ENCODE assay signal across 25 cellular contexts in the genomic region with DNA sequence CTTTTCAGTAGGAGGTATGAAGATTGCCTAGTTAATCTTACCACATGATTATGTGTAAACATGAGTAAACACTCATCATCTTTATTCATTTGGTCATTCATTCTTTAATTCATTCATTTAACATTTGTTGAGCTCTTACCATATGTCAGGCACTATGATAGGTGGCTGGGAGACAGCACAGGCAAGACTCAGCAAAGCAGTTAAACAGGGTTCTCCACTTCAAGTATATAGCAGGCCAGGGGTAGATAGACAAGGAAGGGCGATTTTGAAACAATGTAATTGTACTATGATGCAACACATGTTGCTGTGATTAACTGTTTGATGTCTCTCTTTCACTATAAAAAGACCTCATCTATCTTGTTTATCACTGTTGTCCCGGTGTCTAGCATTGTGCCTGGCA.
"Had no signal": no experiment of that assay in that cellular context is flagged by ENCODE, and none has a peak within 500 bp of the region (broad histone marks: within the 10 kb centered on the region; RNA-seq: fewer than 3 reads in every experiment).

No MANE protein-coding gene starts in this region.

- H3K27ac Mint-ChIP-seq: naive thymus-derived CD8-positive, alpha-beta T cell; nephron progenitor cell; stimulated activated memory B cell treated with anti-CD40 and anti-IgM and Interleukin-4, amounts not matched to agents 10 μg/mL and 1 μg/mL and 100 μg/mL, for 72 hours had no signal

- H3K4me2 ChIP-seq: hepatocyte had no signal

- H3K36me3 Mint-ChIP-seq: naive thymus-derived CD8-positive, alpha-beta T cell; stimulated activated memory B cell treated with anti-CD40 and anti-IgM and Interleukin-4, amounts not matched to agents 10 μg/mL and 1 μg/mL and 100 μg/mL, for 72 hours had no signal

- H3K4me3 Mint-ChIP-seq: naive thymus-derived CD8-positive, alpha-beta T cell; nephron progenitor cell; stimulated activated memory B cell treated with anti-CD40 and anti-IgM and Interleukin-4, amounts not matched to agents 10 μg/mL and 1 μg/mL and 100 μg/mL, for 72 hours had no signal

- H3K9me3 Mint-ChIP-seq: stimulated activated memory B cell treated with anti-CD40 and anti-IgM and Interleukin-4, amounts not matched to agents 10 μg/mL and 1 μg/mL and 100 μg/mL, for 72 hours had no signal

- H3K27me3 Mint-ChIP-seq: stimulated activated memory B cell treated with anti-CD40 and anti-IgM and Interleukin-4, amounts not matched to agents 10 μg/mL and 1 μg/mL and 100 μg/mL, for 72 hours had no signal

- H3K27ac ChIP-seq: coronary artery, foreskin keratinocyte, gastroesophageal sphincter, heart left ventricle, hepatocyte, prostate gland, right atrium auricular region, sigmoid colon, thoracic aorta, tibial nerve, upper lobe of left lung had no signal

- DNase-seq: dermis blood vessel endothelial cell; effector memory CD4-positive, alpha-beta T cell; heart left ventricle; kidney; mesendoderm; midbrain; naive thymus-derived CD8-positive, alpha-beta T cell; nephron progenitor cell; nucleus accumbens; sigmoid colon; stimulated activated CD4-positive, alpha-beta T cell treated with anti-CD3 and anti-CD28 coated beads, Interleukin-2, amount 100 ng/mL, for 24 hours; stimulated activated CD4-positive, alpha-beta T cell treated with anti-CD3 and anti-CD28 coated beads, Interleukin-4, amount 100 ng/mL, for 4 hours; stimulated activated naive CD8-positive, alpha-beta T cell treated with anti-CD3 and anti-CD28 coated beads, Interleukin-15, Interleukin-2, amounts not matched to agents 100 U/mL and 50 U/mL, for 24 hours had no signal

- FAIRE-seq: endothelial cell of umbilical vein, kidney, urothelium cell line had no signal

- H3K4me1 Mint-ChIP-seq: naive thymus-derived CD8-positive, alpha-beta T cell; nephron progenitor cell; stimulated activated memory B cell treated with anti-CD40 and anti-IgM and Interleukin-4, amounts not matched to agents 10 μg/mL and 1 μg/mL and 100 μg/mL, for 72 hours had no signal

- H3K4me1 ChIP-seq: foreskin keratinocyte, gastroesophageal sphincter, heart left ventricle, prostate gland, right atrium auricular region, sigmoid colon, tibial nerve, upper lobe of left lung had no signal

- H3K27me3 ChIP-seq: foreskin keratinocyte, gastroesophageal sphincter, hepatocyte, right atrium auricular region, sigmoid colon, tibial nerve, upper lobe of left lung had no signal

- H3K79me2 ChIP-seq: hepatocyte had no signal

- H2AFZ ChIP-seq: hepatocyte had no signal

- H3K4me3 ChIP-seq: coronary artery, gastroesophageal sphincter, heart left ventricle, hepatocyte, prostate gland, right atrium auricular region, sigmoid colon, thoracic aorta, tibial nerve, upper lobe of left lung had no signal

- H3K36me3 ChIP-seq: gastroesophageal sphincter, heart left ventricle, prostate gland, right atrium auricular region, sigmoid colon, thoracic aorta, tibial nerve, upper lobe of left lung had no signal

- H3K9me3 ChIP-seq: prostate gland, sigmoid colon, thoracic aorta had no signal
